Comparison of ENCODE assay signal across 11 cellular contexts in the genomic region with DNA sequence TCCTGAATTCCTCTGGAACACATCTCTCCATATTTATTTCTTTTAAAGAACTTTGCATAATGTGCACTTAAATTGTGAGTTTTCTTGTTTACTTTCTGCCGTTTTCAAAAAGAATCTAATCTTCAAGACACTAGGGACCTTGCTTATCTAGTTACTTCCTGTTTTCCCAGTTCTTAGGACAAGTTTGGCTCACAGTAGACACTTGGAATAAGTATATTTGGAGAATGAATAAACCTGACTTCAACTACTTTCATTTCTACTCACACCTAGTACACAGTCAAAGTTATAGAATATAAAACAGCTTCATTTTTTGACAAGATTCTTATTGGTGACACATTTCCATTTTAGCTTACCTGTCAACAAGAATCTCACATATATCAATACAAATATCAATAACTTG.
"Had no signal": no experiment of that assay in that cellular context is flagged by ENCODE, and none has a peak within 500 bp of the region (broad histone marks: within the 10 kb centered on the region; RNA-seq: fewer than 3 reads in every experiment).

No MANE protein-coding gene starts in this region.

- ATAC-seq: gastrocnemius medialis, heart left ventricle had no signal

- H3K27me3 Mint-ChIP-seq: naive B cell had no signal

- DNase-seq: activated effector memory CD4-positive, alpha-beta T cell treated with anti-CD3 and anti-CD28 coated beads, Interleukin-2, amount 50 U/mL, for 16 hours; adrenal gland; erythroblast; gastrocnemius medialis; heart left ventricle; naive B cell; stimulated activated CD4-positive, alpha-beta T cell treated with anti-CD3 and anti-CD28 coated beads, Interleukin-2, amount 100 ng/mL, for 24 hours; thyroid gland; WERI-Rb-1 had no signal

- H3K27ac ChIP-seq: adrenal gland, cardiac muscle cell, gastrocnemius medialis, heart left ventricle, SK-N-MC, thyroid gland, WERI-Rb-1 had no signal

- H3K27me3 ChIP-seq: adrenal gland, cardiac muscle cell, gastrocnemius medialis, heart left ventricle, thyroid gland had no signal

- H3K9me3 ChIP-seq: adrenal gland, gastrocnemius medialis, heart left ventricle, thyroid gland had no signal

- H3K4me3 ChIP-seq: adrenal gland, cardiac muscle cell, gastrocnemius medialis, heart left ventricle, SK-N-MC, thyroid gland had no signal

- H3K36me3 ChIP-seq: adrenal gland, cardiac muscle cell, gastrocnemius medialis, thyroid gland, WERI-Rb-1 had no signal

- H3K4me1 ChIP-seq: adrenal gland, gastrocnemius medialis, thyroid gland had no signal
